ENCODE assay signal across 8 cellular contexts in the genomic region with DNA sequence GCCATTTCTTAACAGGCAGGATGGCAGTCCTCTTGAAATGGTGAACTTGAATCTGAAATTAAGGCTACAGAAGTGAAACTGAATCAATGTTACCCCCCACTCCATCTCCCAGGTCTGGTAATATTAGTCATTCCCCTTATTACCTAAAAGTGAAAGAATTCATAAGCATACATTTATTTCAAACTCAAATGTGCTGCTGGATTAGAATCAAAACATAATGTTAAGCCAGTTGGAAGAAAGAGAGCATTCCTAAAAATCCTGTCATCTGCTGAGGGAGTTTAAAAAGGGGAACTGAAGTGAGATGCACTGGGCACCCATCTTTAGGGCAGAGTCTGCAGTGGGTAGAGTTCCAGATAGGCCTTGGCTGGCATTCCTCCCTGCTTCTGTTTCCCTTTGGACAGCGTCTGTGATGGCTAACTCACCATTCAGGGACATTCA. TPM values are rescaled to one million over a fixed set of nuclear protein-coding genes. Genes with fewer than 3 reads are reported as not detected.
DNase-seq lines count a peak whose midpoint lies in the region; ATAC-seq and TF ChIP-seq lines count a peak whose summit lies in the region.

No MANE protein-coding gene starts in this region.

- no peaks in the 10 kb centered on the region for H4K20me1 ChIP-seq in neural cell (ENCODE audit: insufficient read depth)

- no peaks in the 10 kb centered on the region for H3F3A ChIP-seq in neural cell (ENCODE audit: insufficient read depth, low read length, poor library complexity, severe bottlenecking)

- no peak for TF ChIP-seq EP300 in Ishikawa (IDR thresholded peaks at IDR 0.05; ENCODE audit: borderline replicate concordance)
- TF ChIP-seq EP300 in neural cell (conservative IDR thresholded peaks at IDR 0.05; ENCODE audit: poor library complexity, severe bottlenecking), result no peak
- no peak for TF ChIP-seq EP300 in ovary (IDR thresholded peaks at IDR 0.05)

- intact Hi-C loops in ovary (cut with DNase I), result no loop called here

- peak; percentile 49 to 53 for DNase-seq in cardiac fibroblast (ENCODE audit: low read depth in 2 of 2)
- DNase-seq in ovary, result no peak
- no peak for DNase-seq in NCI-H1436 treated with DMSO at 0.1 percent for 48 hours (lab: John Stamatoyannopoulos, UW)
- no peak for DNase-seq in erythroblast (lab: John Stamatoyannopoulos, UW)

- no peak for TF ChIP-seq POLR2A in ovary (IDR thresholded peaks at IDR 0.05)
- TF ChIP-seq POLR2A in erythroblast (IDR thresholded peaks at IDR 0.05; ENCODE audit: low read length), result no peak

- H2AFZ ChIP-seq in neural cell (ENCODE audit: low read depth, low read length), result no peak overlapping the region

- no peaks in the 10 kb centered on the region for H3K9me2 ChIP-seq in neural cell (ENCODE audit: insufficient read depth, low read length)

- peaks cover 20% of the 10 kb centered on the region for H3K4me1 ChIP-seq in ovary (ENCODE audit: insufficient read depth)

- no peak for TF ChIP-seq RAD21 in Ishikawa (IDR thresholded peaks at IDR 0.05; ENCODE audit: low read depth)
- TF ChIP-seq RAD21 in neural cell (conservative IDR thresholded peaks at IDR 0.05), result no peak

- WGBS in ovary, 3 donors, result 2 to 8% (median 5%) methylated on average over 1 of the region's 1 CpG

- no peak overlapping the region for H3K4me2 ChIP-seq in neural cell (ENCODE audit: low read length)

- no peak for ATAC-seq in GM21825 (IDR thresholded peaks at IDR 0.05; ENCODE audit: unreplicated experiment)

- H3K9ac ChIP-seq in neural cell (ENCODE audit: low read length), result no peak overlapping the region

- H3K9me3 ChIP-seq in neural cell (ENCODE audit: low read length), result no peaks in the 10 kb centered on the region
- H3K9me3 ChIP-seq in ovary, result no peaks in the 10 kb centered on the region

- peak overlapping the region; percentile 47; the same call in 1 of the 2 replicates for H3K4me3 ChIP-seq in GM08714 (ENCODE audit: low read length)
- H3K4me3 ChIP-seq in cardiac fibroblast (replicated peaks in 1 of 2; ENCODE audit: low read depth in 2 of 2, low read length in 2 of 2), result no peak overlapping the region
- H3K4me3 ChIP-seq in neural cell (ENCODE audit: low read length), result no peak overlapping the region
- H3K4me3 ChIP-seq in ovary, result no peak overlapping the region

- no peaks in the 10 kb centered on the region for H3K27me3 ChIP-seq in neural cell (ENCODE audit: insufficient read depth, low read depth, low read length)
- no peaks in the 10 kb centered on the region for H3K27me3 ChIP-seq in ovary

- no peaks in the 10 kb centered on the region for H3K36me3 ChIP-seq in neural cell (ENCODE audit: insufficient read depth, low read length)
- no peaks in the 10 kb centered on the region for H3K36me3 ChIP-seq in ovary

- H3K79me2 ChIP-seq in neural cell (replicated peaks; ENCODE audit: insufficient read depth, low read length), result peaks cover 4% of the 10 kb centered on the region

- H3K27ac ChIP-seq in neural cell (ENCODE audit: low read length), result peak overlapping the region; percentile 2
- peak overlapping the region in 1 of 2 donors; percentile 39 for H3K27ac ChIP-seq in ovary

- TF ChIP-seq CTCF in cardiac fibroblast (IDR thresholded peaks at IDR 0.05; ENCODE audit: low read depth, low read length) (no peak), neural cell (IDR thresholded peaks at IDR 0.05; ENCODE audit: poor library complexity, severe bottlenecking) (no peak), ovary (IDR thresholded peaks at IDR 0.05) (no peak)

TF ChIP-seq in Ishikawa, 13 proteins besides CTCF, POLR2A, EP300 and RAD21:
- TF ChIP-seq NFIC (IDR thresholded peaks at IDR 0.05) (no peak), EGR1 (IDR thresholded peaks at IDR 0.05) (no peak)
- TF ChIP-seq, protein P1, sequence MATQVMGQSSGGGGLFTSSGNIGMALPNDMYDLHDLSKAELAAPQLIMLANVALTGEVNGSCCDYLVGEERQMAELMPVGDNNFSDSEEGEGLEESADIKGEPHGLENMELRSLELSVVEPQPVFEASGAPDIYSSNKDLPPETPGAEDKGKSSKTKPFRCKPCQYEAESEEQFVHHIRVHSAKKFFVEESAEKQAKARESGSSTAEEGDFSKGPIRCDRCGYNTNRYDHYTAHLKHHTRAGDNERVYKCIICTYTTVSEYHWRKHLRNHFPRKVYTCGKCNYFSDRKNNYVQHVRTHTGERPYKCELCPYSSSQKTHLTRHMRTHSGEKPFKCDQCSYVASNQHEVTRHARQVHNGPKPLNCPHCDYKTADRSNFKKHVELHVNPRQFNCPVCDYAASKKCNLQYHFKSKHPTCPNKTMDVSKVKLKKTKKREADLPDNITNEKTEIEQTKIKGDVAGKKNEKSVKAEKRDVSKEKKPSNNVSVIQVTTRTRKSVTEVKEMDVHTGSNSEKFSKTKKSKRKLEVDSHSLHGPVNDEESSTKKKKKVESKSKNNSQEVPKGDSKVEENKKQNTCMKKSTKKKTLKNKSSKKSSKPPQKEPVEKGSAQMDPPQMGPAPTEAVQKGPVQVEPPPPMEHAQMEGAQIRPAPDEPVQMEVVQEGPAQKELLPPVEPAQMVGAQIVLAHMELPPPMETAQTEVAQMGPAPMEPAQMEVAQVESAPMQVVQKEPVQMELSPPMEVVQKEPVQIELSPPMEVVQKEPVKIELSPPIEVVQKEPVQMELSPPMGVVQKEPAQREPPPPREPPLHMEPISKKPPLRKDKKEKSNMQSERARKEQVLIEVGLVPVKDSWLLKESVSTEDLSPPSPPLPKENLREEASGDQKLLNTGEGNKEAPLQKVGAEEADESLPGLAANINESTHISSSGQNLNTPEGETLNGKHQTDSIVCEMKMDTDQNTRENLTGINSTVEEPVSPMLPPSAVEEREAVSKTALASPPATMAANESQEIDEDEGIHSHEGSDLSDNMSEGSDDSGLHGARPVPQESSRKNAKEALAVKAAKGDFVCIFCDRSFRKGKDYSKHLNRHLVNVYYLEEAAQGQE (IDR thresholded peaks at IDR 0.05; ENCODE audit: low read depth), result peak; percentile 13; the same call in 1 of the 2 replicates

TF ChIP-seq in neural cell, 6 proteins besides CTCF, POLR2A, EP300 and RAD21:
- TF ChIP-seq TAF1 (IDR thresholded peaks at IDR 0.05; ENCODE audit: low read depth), result no peak

RNA-seq across cellular contexts. Expression of a gene that starts 17.4 kb away (rescaled TPM):
- 38.1 and 46.3 TPM in 2 replicates for polyA plus RNA-seq in neural cell
- 63.5 and 84.3 TPM in 2 replicates for polyA minus RNA-seq in neural cell
- total RNA-seq in ovary, result 10 to 100 TPM; 32.5 to 66.7 (median 42.7) TPM
- polyA plus RNA-seq in ovary, result 10 to 100 TPM; 18.2 to 78.3 TPM

RNA-seq across cellular contexts. Expression of a gene that starts 17.8 kb away (rescaled TPM):
- polyA plus RNA-seq in neural cell (66.1 and 73.5 TPM in 2 replicates), ovary (10 to 100 TPM in 1 of 2 donors, 1 to 10 TPM in 1; 5.9 to 13.6 TPM)
- 74.0 and 76.9 TPM in 2 replicates for polyA minus RNA-seq in neural cell
- 10 to 100 TPM; 15.4 to 36.2 (median 28.2) TPM for total RNA-seq in ovary

RNA-seq across cellular contexts. Expression of a gene that starts 33.3 kb away (rescaled TPM):
- 7.0 and 7.6 TPM in 2 replicates for polyA plus RNA-seq in neural cell
- 0.97 and 1.9 TPM in 2 replicates for polyA minus RNA-seq in neural cell
- total RNA-seq in ovary, result 1 to 10 TPM in 4 of 7 donors, under 1 TPM in 3; 0.24 to 1.6 (median 1.3) TPM
- 1 to 10 TPM in 1 of 2 donors, under 1 TPM in 1; 0.67 to 1.1 TPM for polyA plus RNA-seq in ovary

Comparison
In these comparisons a context has a peak if more than half of its experiments do, and no peak if none do; other contexts are left out.
1. DNase-seq: peak in cardiac fibroblast (2 of 2); none in ovary (0 of 5), NCI-H1436 treated with DMSO at 0.1 percent for 48 hours (single experiment) and erythroblast (0 of 2).